Comparison of ENCODE assay signal across 9 cellular contexts in the genomic region with DNA sequence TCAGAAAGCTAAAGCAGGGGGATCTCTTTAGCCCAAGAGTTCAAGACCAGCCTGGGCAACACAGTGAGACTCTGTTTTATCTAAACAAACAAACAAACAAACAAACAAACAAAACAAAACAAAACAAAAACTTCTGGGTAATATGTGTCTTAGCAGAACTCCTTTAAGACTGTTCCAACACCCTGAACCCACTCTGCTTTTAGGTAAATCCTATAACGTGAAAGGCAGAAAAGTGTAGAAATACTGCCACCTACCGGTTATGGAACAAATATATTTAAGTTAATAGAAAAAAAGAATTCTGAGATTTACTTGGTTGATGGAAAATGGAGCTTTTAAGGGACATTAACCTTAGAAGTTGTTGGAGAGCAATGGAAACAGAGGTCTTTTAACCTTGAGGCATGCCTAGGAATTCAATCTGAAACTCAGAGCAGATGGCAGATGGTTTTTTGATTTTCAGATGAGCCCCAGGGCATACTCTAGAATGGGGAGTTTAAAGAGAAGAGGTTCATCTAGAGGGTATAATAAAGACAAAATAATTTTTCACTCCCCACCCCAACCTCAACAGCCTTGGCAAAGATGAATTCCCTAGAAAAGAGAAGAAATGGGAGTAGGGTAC. TPM values are rescaled to one million over a fixed set of nuclear protein-coding genes. Genes with fewer than 3 reads are reported as not detected.
A peak's percentile ranks its signal among the peaks of the same experiment; 100 is the strongest.
DNase-seq lines count a peak whose midpoint lies in the region; ATAC-seq, FAIRE-seq and TF ChIP-seq lines count a peak whose summit lies in the region.
"Had no signal": no experiment of that assay in that cellular context is flagged by ENCODE, and none has a peak within 500 bp of the region (broad histone marks: within the 10 kb centered on the region; RNA-seq: fewer than 3 reads in every experiment).

No MANE protein-coding gene starts in this region.

- DNase-seq in Caco-2 (peak in 1 of 2 experiments; percentile 50), NCI-H748 treated with DMSO at 0.1 percent for 48 hours (lab: John Stamatoyannopoulos, UW) (peak; percentile 52), mammary epithelial cell (peak; percentile 24), left kidney (ENCODE audit: low read depth, low spot score) (peak; percentile 81), urothelium cell line (ENCODE audit: low spot score) (peak; percentile 27)
- DNase-seq: left cardiac atrium had no signal

- no peaks in the 10 kb centered on the region for H3K4me1 ChIP-seq in Caco-2
- H3K4me1 ChIP-seq in mammary epithelial cell (ENCODE audit: insufficient read depth, low read length): no peaks in the 10 kb centered on the region

- H3K9me3 Mint-ChIP-seq in Caco-2 (ENCODE audit: unreplicated experiment): peaks cover 9% of the 10 kb centered on the region

- no peak overlapping the region for H3K4me2 ChIP-seq in mammary epithelial cell (ENCODE audit: insufficient read depth, low read depth, low read length)

- FAIRE-seq in urothelium cell line (lab: Jason Lieb, UNC): no peak

- POLR2A ChIA-PET in Caco-2 (lab: Charles Lee): interaction anchor here (0.6 kb wide), 1 partner anchor 70 kb away, joined by 3 read pairs; no protein-coding TSS in a partner anchor

- H3K36me3 Mint-ChIP-seq in Caco-2 (ENCODE audit: insufficient read depth, unreplicated experiment): no peaks in the 10 kb centered on the region

- H3K36me3 ChIP-seq in Caco-2 (ENCODE audit: control insufficient read depth, insufficient read depth, low read length): no peaks in the 10 kb centered on the region
- H3K36me3 ChIP-seq in mammary epithelial cell (ENCODE audit: insufficient read depth, low read length): no peaks in the 10 kb centered on the region

- no peak overlapping the region for H3K27ac Mint-ChIP-seq in Caco-2 (ENCODE audit: unreplicated experiment)

- no peak overlapping the region for H3K4me3 Mint-ChIP-seq in Caco-2 (ENCODE audit: unreplicated experiment)

- intact Hi-C loops in Caco-2 (cut with micrococcal nuclease; ENCODE audit: unreplicated experiment) (loop anchor here (2.0 to 10.0 kb wide), 2 partner anchors 400 to 480 kb away; no protein-coding TSS in a partner anchor), mammary epithelial cell (cut with micrococcal nuclease) (loop anchor here (2.0 to 10.0 kb wide), 3 partner anchors 192 to 480 kb away; no protein-coding TSS in a partner anchor)

- no peak overlapping the region for H2AFZ ChIP-seq in mammary epithelial cell (ENCODE audit: low read depth, low read length)

- H3K4me3 ChIP-seq in Caco-2 (ENCODE audit: low read depth, low read length) (no peak overlapping the region), mammary epithelial cell (replicated peaks in 1 of 3; ENCODE audit: insufficient read depth in 1 of 3, low read depth in 2 of 3, low read length in 3 of 3) (no peak overlapping the region)

- no peaks in the 10 kb centered on the region for H4K20me1 ChIP-seq in mammary epithelial cell (ENCODE audit: insufficient read depth, low read length)

- no peak overlapping the region for H3K27ac ChIP-seq in mammary epithelial cell (ENCODE audit: insufficient read depth, low read depth, low read length)

- H3K79me2 ChIP-seq in mammary epithelial cell (ENCODE audit: insufficient read depth, low read length): no peaks in the 10 kb centered on the region

- peaks cover 2% of the 10 kb centered on the region for H3K27me3 Mint-ChIP-seq in Caco-2 (ENCODE audit: insufficient read depth, unreplicated experiment)

- dilution Hi-C loops in mammary epithelial cell (cut with HindIII; ENCODE audit: low sequenced_read_pairs): no loop called here

- no peaks in the 10 kb centered on the region for H3K4me1 Mint-ChIP-seq in Caco-2 (ENCODE audit: low read depth, unreplicated experiment)

- H3K9me3 ChIP-seq in Caco-2 (no peaks in the 10 kb centered on the region), mammary epithelial cell (replicated peaks; ENCODE audit: insufficient read depth, low read length) (no peaks in the 10 kb centered on the region)

- ATAC-seq in HG03342 (IDR thresholded peaks at IDR 0.05; ENCODE audit: unreplicated experiment) (peak; percentile 44), GM21381 (IDR thresholded peaks at IDR 0.05; ENCODE audit: unreplicated experiment) (no peak), HG03135 (IDR thresholded peaks at IDR 0.05; ENCODE audit: unreplicated experiment) (no peak)

- TF ChIP-seq CTCF in Caco-2 (IDR thresholded peaks at IDR 0.05; ENCODE audit: insufficient read depth in 1 of 2, low read depth in 1 of 2, low read length in 1 of 2, severe bottlenecking in 1 of 2, unreplicated experiment in 1 of 2) (peak; percentile 45 to 63), mammary epithelial cell (conservative IDR thresholded peaks at IDR 0.05 in 1 of 2, IDR thresholded peaks at IDR 0.05 in 1 of 2; ENCODE audit: extremely low read depth in 1 of 2, insufficient read depth in 1 of 2, low read depth in 1 of 2, low read length in 2 of 2) (peak; percentile 43 to 58)

- BruUV-seq in Caco-2 (replicated peaks; lab: Mats Ljungman, UMichigan) (no TSS peak), mammary epithelial cell (replicated peaks; lab: Mats Ljungman, UMichigan) (no TSS peak)

- H3K27me3 ChIP-seq in Caco-2 (replicated peaks; ENCODE audit: control insufficient read depth, insufficient read depth, low read length) (no peaks in the 10 kb centered on the region), mammary epithelial cell (ENCODE audit: insufficient read depth, low read length) (no peaks in the 10 kb centered on the region)

- CTCF ChIA-PET in Caco-2 (lab: Charles Lee) (interaction anchor here (0.7 to 1.9 kb wide), 5 partner anchors 21 to 501 kb away, joined by 3 to 9 read pairs (median 4); no protein-coding TSS in a partner anchor), mammary epithelial cell (lab: Charles Lee; ENCODE audit: low non-redundant PET) (interaction anchor here (0.6 to 0.9 kb wide), 4 partner anchors 173 to 1522 kb away, joined by 3 to 10 read pairs (median 4); no protein-coding TSS in a partner anchor)

- no peak overlapping the region for H3K9ac ChIP-seq in mammary epithelial cell (ENCODE audit: insufficient read depth, low read length)

- WGBS in mammary epithelial cell (ENCODE audit: low coverage, missing lambda C conversion rate): 0% methylated on average over 2 of the region's 2 CpGs

- in situ Hi-C loops in mammary epithelial cell (cut with MboI; ENCODE audit: low sequenced_read_pairs in 2 of 2): no loop called here

RNA-seq across cellular contexts. Expression of a gene that starts 38.5 kb away (rescaled TPM):
- total RNA-seq in Caco-2 (2022): 109 and 110 TPM in 2 replicates
- 100 to 1,000 TPM; 105 to 145 TPM for total RNA-seq in mammary epithelial cell
- polyA plus RNA-seq in mammary epithelial cell: 51.3 TPM
- polyA minus RNA-seq in mammary epithelial cell: 77.2 TPM
